8 cellular contexts compared by ENCODE assay signal in genomic region chr11:124114942-124115781, GRCh38. TPM values are rescaled to one million over a fixed set of nuclear protein-coding genes. Genes with fewer than 3 reads are reported as not detected.
A peak's percentile ranks its signal among the peaks of the same experiment; 100 is the strongest.
DNase-seq lines count a peak whose midpoint lies in the region; ATAC-seq, FAIRE-seq and TF ChIP-seq lines count a peak whose summit lies in the region.

A gene with protein sequence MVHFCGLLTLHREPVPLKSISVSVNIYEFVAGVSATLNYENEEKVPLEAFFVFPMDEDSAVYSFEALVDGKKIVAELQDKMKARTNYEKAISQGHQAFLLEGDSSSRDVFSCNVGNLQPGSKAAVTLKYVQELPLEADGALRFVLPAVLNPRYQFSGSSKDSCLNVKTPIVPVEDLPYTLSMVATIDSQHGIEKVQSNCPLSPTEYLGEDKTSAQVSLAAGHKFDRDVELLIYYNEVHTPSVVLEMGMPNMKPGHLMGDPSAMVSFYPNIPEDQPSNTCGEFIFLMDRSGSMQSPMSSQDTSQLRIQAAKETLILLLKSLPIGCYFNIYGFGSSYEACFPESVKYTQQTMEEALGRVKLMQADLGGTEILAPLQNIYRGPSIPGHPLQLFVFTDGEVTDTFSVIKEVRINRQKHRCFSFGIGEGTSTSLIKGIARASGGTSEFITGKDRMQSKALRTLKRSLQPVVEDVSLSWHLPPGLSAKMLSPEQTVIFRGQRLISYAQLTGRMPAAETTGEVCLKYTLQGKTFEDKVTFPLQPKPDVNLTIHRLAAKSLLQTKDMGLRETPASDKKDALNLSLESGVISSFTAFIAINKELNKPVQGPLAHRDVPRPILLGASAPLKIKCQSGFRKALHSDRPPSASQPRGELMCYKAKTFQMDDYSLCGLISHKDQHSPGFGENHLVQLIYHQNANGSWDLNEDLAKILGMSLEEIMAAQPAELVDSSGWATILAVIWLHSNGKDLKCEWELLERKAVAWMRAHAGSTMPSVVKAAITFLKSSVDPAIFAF (plus strand): TSS chr11:124115450. CDS start chr11:124117512, 2,062 bp downstream.

- CTCF ChIA-PET in A549 (lab: Yijun Ruan, JAX) = interaction anchor here (0.6 to 1.1 kb wide), 3 partner anchors 44 to 1756 kb away, joined by 3 to 5 read pairs (median 3); no protein-coding TSS in a partner anchor

- H3K4me1 ChIP-seq in A549 (no peaks in the 10 kb centered on the region), left lung (peaks cover 0 to 13% of the 10 kb centered on the region in 2 donors)

- H3K27me3 ChIP-seq in left lung = no peaks in the 10 kb centered on the region

- peak within 1 kb of the TSS; percentile 27; the same call in 2 of the 3 replicates for H3K4me3 ChIP-seq in A549
- H3K4me3 ChIP-seq in left lung = peak within 1 kb of the TSS; percentile 60 to 64

- DNase-seq in A549 (ENCODE audit: low read depth in 1 of 2, low spot score in 1 of 2) (peak; percentile 15 to 52), NCI-H2227 treated with DMSO at 0.1 percent for 48 hours (lab: John Stamatoyannopoulos, UW) (peak; percentile 31), dermis microvascular lymphatic vessel endothelial cell (ENCODE audit: low read depth in 2 of 2) (peak; percentile 77 to 90), left lung (peak; percentile 87 to 88)
- peak; percentile 66 for DNase-seq in activated CD4-positive, alpha-beta T cell treated with anti-CD3 and anti-CD28 coated beads, Interleukin-2, amount 50 U/mL, for 1 hour
- peak; percentile 62 to 63 for DNase-seq in stimulated activated CD4-positive, alpha-beta T cell treated with anti-CD3 and anti-CD28 coated beads, Interleukin-2, amount 100 ng/mL, for 48 hours

- FAIRE-seq in A549 (lab: Jason Lieb, UNC) = no peak

- peak within 1 kb of the TSS; percentile 75 for H3K4me2 ChIP-seq in A549

- H3K9me3 ChIP-seq in A549 = no peaks in the 10 kb centered on the region
- no peaks in the 10 kb centered on the region for H3K9me3 ChIP-seq in left lung

- 11% methylated on average over 15 of the region's 16 CpGs for WGBS in A549 (ENCODE audit: missing lambda C conversion rate)

- TF ChIP-seq CTCF in A549 (IDR thresholded peaks at IDR 0.05) (no peak), left lung (IDR thresholded peaks at IDR 0.05) (no peak)

- TF ChIP-seq POLR2A in A549 (IDR thresholded peaks at IDR 0.05; ENCODE audit: low read length) = no peak

- no peak for TF ChIP-seq EP300 in A549 (IDR thresholded peaks at IDR 0.05)

- H3K27ac ChIP-seq in A549 = peak within 1 kb of the TSS in 1 of 2 experiments; percentile 56; a peak in 1 of 6 replicates
- peak within 1 kb of the TSS; percentile 64 to 68 for H3K27ac ChIP-seq in left lung

- peaks cover 0 to 25% of the 10 kb centered on the region in 2 donors for H3K36me3 ChIP-seq in left lung

- peak; percentile 93 to 95 for ATAC-seq in A549
- ATAC-seq in GM18517 (IDR thresholded peaks at IDR 0.05; ENCODE audit: unreplicated experiment) = peak; percentile 98
- ATAC-seq in HG03025 (IDR thresholded peaks at IDR 0.05; ENCODE audit: low FRiP score, unreplicated experiment) = peak; percentile 100
- ATAC-seq in left lung = peak; percentile 98

- intact Hi-C loops in left lung (cut with DNase I) = no loop called here

- POLR2A ChIA-PET in A549 (lab: Yijun Ruan, JAX) = no interaction called here

- TF ChIP-seq RAD21 in A549 (conservative IDR thresholded peaks at IDR 0.05 in 1 of 2, IDR thresholded peaks at IDR 0.05 in 1 of 2) = no peak

TF ChIP-seq in A549, 52 proteins besides CTCF, POLR2A, EP300 and RAD21:
- no peak for TF ChIP-seq TFCP2L1 (CRISPR knock-in tag; IDR thresholded peaks at IDR 0.05)
- no peak for TF ChIP-seq FOSL2 (IDR thresholded peaks at IDR 0.05)
- peak; percentile 40; the same call in 1 of the 2 replicates for TF ChIP-seq FOSL2 (CRISPR knock-in tag; IDR thresholded peaks at IDR 0.05)
- TF ChIP-seq HOXB13 (CRISPR knock-in tag; IDR thresholded peaks at IDR 0.05; ENCODE audit: low read depth) = no peak

RNA-seq across cellular contexts. Expression of the gene that starts here (rescaled TPM):
- polyA plus RNA-seq in A549 (2011; rRNA removed) = 1.5 TPM in 2 replicates
- 0.41 and 0.56 TPM in 2 replicates for polyA plus RNA-seq in A549 (2012; cell fraction: cytosol; rRNA removed)
- 0.43 and 0.56 TPM in 2 replicates for polyA plus RNA-seq in A549 (2012; cell fraction: nucleus; rRNA removed)
- polyA plus RNA-seq in A549 (2017; fragmentation: RNase III; extraction: RNeasy Plus Mini Kit Qiagen cat#74134 plus additional on column Dnase treatment) = 0.12 to 0.24 TPM (median 0.18 TPM) in 3 replicates
- 0.83 and 1.7 TPM in 2 replicates for polyA minus RNA-seq in A549 (2011; rRNA and poly(A)+ RNA removed)
- 3.6 and 4.6 TPM in 2 replicates for total RNA-seq in dermis microvascular lymphatic vessel endothelial cell
- total RNA-seq in left lung = 10 to 100 TPM; 33.7 to 43.5 TPM

Comparison
In these comparisons a context has a peak if more than half of its experiments do, and no peak if none do; other contexts are left out.
1. DNase-seq: peak in every context shown above with its lines; median percentile 88 in left lung; 84 in dermis microvascular lymphatic vessel endothelial cell; 66 in activated CD4-positive, alpha-beta T cell treated with anti-CD3 and anti-CD28 coated beads, Interleukin-2, amount 50 U/mL, for 1 hour; 62 in stimulated activated CD4-positive, alpha-beta T cell treated with anti-CD3 and anti-CD28 coated beads, Interleukin-2, amount 100 ng/mL, for 48 hours; 34 in A549; 31 in NCI-H2227 treated with DMSO at 0.1 percent for 48 hours.